ENCODE assay signal across 17 cellular contexts in genomic region chr2:21039080-21039556, GRCh38. TPM values are rescaled to one million over a fixed set of nuclear protein-coding genes. Genes with fewer than 3 reads are reported as not detected.
"Had no signal": no experiment of that assay in that cellular context is flagged by ENCODE, and none has a peak within 500 bp of the region (broad histone marks: within the 10 kb centered on the region; RNA-seq: fewer than 3 reads in every experiment).

No MANE protein-coding gene starts in this region.

- H3K27ac ChIP-seq: SJCRH30, upper lobe of right lung had no signal

- DNase-seq: activated CD4-positive, alpha-beta memory T cell treated with anti-CD3 and anti-CD28 coated beads for 36 hours; activated gamma-delta T cell treated with Interleukin-2 at 50 U/mL for 16 hours; activated naive CD8-positive, alpha-beta T cell treated with anti-CD3 and anti-CD28 coated beads for 36 hours; activated T-cell treated with anti-CD3 and anti-CD28 coated beads, Interleukin-2, amount 50 U/mL, for 72 hours; anterior cingulate cortex; caudate nucleus; cortex of kidney; effector CD8-positive, alpha-beta T cell; head of caudate nucleus; mesenchymal stem cell; nephron progenitor cell; SJCRH30; spleen; stimulated activated CD4-positive, alpha-beta T cell treated with anti-CD3 and anti-CD28 coated beads, Interleukin-1b, Interleukin-23, amount 100 ng/mL, for 48 hours; upper lobe of right lung had no signal

- H3K9me3 ChIP-seq: SJCRH30, spleen, upper lobe of right lung had no signal

- H3K4me1 ChIP-seq: SJCRH30 had no signal

- ATAC-seq: activated T-cell treated with anti-CD3 and anti-CD28 coated beads, Interleukin-2, amount 50 U/mL, for 72 hours; stimulated activated memory B cell treated with anti-CD40 and anti-IgM and Interleukin-4, amounts not matched to agents 10 μg/mL and 1 μg/mL and 100 μg/mL, for 72 hours had no signal

- H3K4me3 ChIP-seq: SJCRH30, spleen, upper lobe of right lung had no signal

- H3K27me3 ChIP-seq: upper lobe of right lung had no signal

- H3K36me3 ChIP-seq: SJCRH30, spleen, upper lobe of right lung had no signal

RNA-seq across cellular contexts. Expression of gene APOB, which starts 4.8 kb away (rescaled TPM):
- total RNA-seq: activated CD4-positive, alpha-beta memory T cell treated with anti-CD3 and anti-CD28 coated beads for 36 hours; activated naive CD8-positive, alpha-beta T cell treated with anti-CD3 and anti-CD28 coated beads for 36 hours; activated T-cell treated with anti-CD3 and anti-CD28 coated beads, Interleukin-2, amount 50 U/mL, for 72 hours; epithelial cell of proximal tubule had no signal
